8 cellular contexts compared by ENCODE assay signal in the genomic region with DNA sequence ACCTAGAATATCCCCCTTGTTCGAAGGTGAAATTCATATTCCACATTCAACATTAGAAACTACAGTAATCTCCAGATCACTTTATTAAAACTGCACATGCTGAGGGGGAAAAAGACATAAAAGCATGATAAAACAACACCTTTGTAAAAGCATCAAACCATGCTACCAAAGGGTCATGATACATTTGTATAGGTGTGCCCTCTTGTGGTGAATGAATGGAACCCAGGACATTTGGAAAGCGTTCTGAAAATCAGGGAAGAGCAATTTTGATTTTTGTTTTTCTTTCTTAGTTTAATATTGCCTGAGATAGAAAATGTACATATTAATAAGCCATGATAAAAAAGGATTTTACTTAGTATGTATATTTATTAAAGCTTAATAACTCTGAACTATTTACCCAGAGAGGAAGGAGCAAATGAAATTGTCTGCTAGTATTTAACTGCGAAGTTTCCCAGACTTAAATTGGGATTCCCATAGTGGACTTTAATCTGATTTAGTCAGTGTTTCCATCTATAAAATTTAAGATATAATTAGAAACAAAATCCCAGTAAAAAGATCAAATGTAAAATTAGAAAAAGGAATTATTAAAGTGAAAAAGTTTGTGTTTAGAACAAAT.
DNase-seq lines count a peak whose midpoint lies in the region; ATAC-seq and TF ChIP-seq lines count a peak whose summit lies in the region.

No MANE protein-coding gene starts in this region.

- no peaks in the 10 kb centered on the region for H3K36me3 Mint-ChIP-seq in type B pancreatic cell

- H3K4me1 Mint-ChIP-seq in type B pancreatic cell (ENCODE audit: unreplicated experiment), result no peaks in the 10 kb centered on the region

- no peak overlapping the region for H3K27ac ChIP-seq in RWPE2 (ENCODE audit: poor library complexity, severe bottlenecking)

- H3K9me3 Mint-ChIP-seq in type B pancreatic cell, result no peaks in the 10 kb centered on the region

- no peaks in the 10 kb centered on the region for H3K4me1 ChIP-seq in RWPE2 (ENCODE audit: insufficient read depth, poor library complexity, severe bottlenecking)

- H3K27me3 Mint-ChIP-seq in type B pancreatic cell, result peaks cover 6% of the 10 kb centered on the region

- in situ Hi-C loops in GM13976 (cut with MboI; ENCODE audit: low sequenced_read_pairs, unreplicated experiment), result no loop called here

- H3K9me3 ChIP-seq in RWPE2 (ENCODE audit: severe bottlenecking), result no peaks in the 10 kb centered on the region

- ATAC-seq in RWPE2 (ENCODE audit: low read depth), result no peak
- ATAC-seq in GM19324 (IDR thresholded peaks at IDR 0.05; ENCODE audit: low FRiP score, unreplicated experiment), result no peak

- no peak overlapping the region for H3K4me3 ChIP-seq in RWPE2 (ENCODE audit: severe bottlenecking)
- no peak overlapping the region for H3K4me3 ChIP-seq in fibroblast of the aortic adventitia (ENCODE audit: low read depth, low read length)

- TF ChIP-seq CTCF in GM13976 (IDR thresholded peaks at IDR 0.05; ENCODE audit: borderline replicate concordance, control extremely low read depth, extremely low read depth, insufficient read depth, missing control alignments) (peak; percentile 47), LNCAP (IDR thresholded peaks at IDR 0.05) (peak; percentile 88), RWPE2 (IDR thresholded peaks at IDR 0.05; ENCODE audit: poor library complexity, severe bottlenecking) (peak; percentile 79), fibroblast of the aortic adventitia (IDR thresholded peaks at IDR 0.05; ENCODE audit: insufficient read depth, low read length) (peak; percentile 55), type B pancreatic cell (conservative IDR thresholded peaks at IDR 0.05) (peak; percentile 87)

- H3K27me3 ChIP-seq in RWPE2 (ENCODE audit: insufficient read depth, poor library complexity, severe bottlenecking), result peaks cover 3% of the 10 kb centered on the region

- DNase-seq in GM13976 (ENCODE audit: low spot score) (peak; percentile 5), RWPE2 (ENCODE audit: low spot score) (no peak), fibroblast of the aortic adventitia (ENCODE audit: low read depth) (peak; percentile 19), type B pancreatic cell (ENCODE audit: extremely low spot score, unreplicated experiment) (no peak), foreskin melanocyte (no peak), posterior cingulate gyrus (no peak)

- H3K36me3 ChIP-seq in RWPE2 (ENCODE audit: low read depth), result no peaks in the 10 kb centered on the region

- no peak overlapping the region for H3K4me3 Mint-ChIP-seq in type B pancreatic cell

- intact Hi-C loops in posterior cingulate gyrus (cut with DNase I), result no loop called here

- no peak overlapping the region for H3K27ac Mint-ChIP-seq in type B pancreatic cell

Comparison
In these comparisons a context has a peak if more than half of its experiments do, and no peak if none do; other contexts are left out.
1. DNase-seq: peak in GM13976 (single experiment) and fibroblast of the aortic adventitia (single experiment); none in RWPE2 (single experiment), type B pancreatic cell (single experiment), foreskin melanocyte (single experiment) and posterior cingulate gyrus (0 of 10).
2. Peak in every context shown above with its lines, with median percentiles within 50 percentile points of each other: CTCF ChIP-seq.